Comparison of ENCODE assay signal across 21 cellular contexts in genomic region chr19:7513809-7514642, GRCh38. TPM values are rescaled to one million over a fixed set of nuclear protein-coding genes. Genes with fewer than 3 reads are reported as not detected.
DNase-seq lines count a peak whose midpoint lies in the region; ATAC-seq and TF ChIP-seq lines count a peak whose summit lies in the region.
"Had no signal": no experiment of that assay in that cellular context is flagged by ENCODE, and none has a peak within 500 bp of the region (broad histone marks: within the 10 kb centered on the region; RNA-seq: fewer than 3 reads in every experiment).

No MANE protein-coding gene starts in this region.

- POLR2A ChIA-PET in CD8-positive, alpha-beta T cell (lab: Charles Lee): interaction anchor here (1.3 kb wide), 1 partner anchor 8 kb away, joined by 4 read pairs; the partner anchor contains the start of gene MCOLN1
- POLR2A ChIA-PET in SK-N-SH (lab: Yijun Ruan, JAX): interaction anchor here (0.8 to 2.5 kb wide), 3 partner anchors 8 to 19 kb away, joined by 3 to 7 read pairs (median 4); partner anchors contain the start of gene MCOLN1

- H3K9me3 ChIP-seq in CD8-positive, alpha-beta T cell (ENCODE audit: low read length): no peaks in the 10 kb centered on the region
- H3K9me3 ChIP-seq in SK-N-SH: no peaks in the 10 kb centered on the region
- no peaks in the 10 kb centered on the region for H3K9me3 ChIP-seq in gastroesophageal sphincter
- H3K9me3 ChIP-seq: prostate gland had no signal

- no peak for TF ChIP-seq POLR2A in gastroesophageal sphincter (IDR thresholded peaks at IDR 0.05)

- H3K4me2 ChIP-seq in SK-N-SH: no peak overlapping the region

- peak overlapping the region; percentile 2 for H3K4me3 Mint-ChIP-seq in CD8-positive, alpha-beta T cell
- peak overlapping the region; percentile 86 for H3K4me3 Mint-ChIP-seq in progenitor cell of endocrine pancreas (ENCODE audit: low read depth)

- TF ChIP-seq CTCF in CD8-positive, alpha-beta T cell (IDR thresholded peaks at IDR 0.05): no peak
- no peak for TF ChIP-seq CTCF in SK-N-SH (IDR thresholded peaks at IDR 0.05)
- TF ChIP-seq CTCF in gastroesophageal sphincter (IDR thresholded peaks at IDR 0.05): no peak
- no peak for TF ChIP-seq CTCF in progenitor cell of endocrine pancreas (IDR thresholded peaks at IDR 0.05; ENCODE audit: unreplicated experiment)

- peaks cover 24% of the 10 kb centered on the region for H3K79me2 ChIP-seq in SK-N-SH (ENCODE audit: insufficient read depth)

- peaks cover under 1% of the 10 kb centered on the region for H3K36me3 Mint-ChIP-seq in CD8-positive, alpha-beta T cell
- H3K36me3 Mint-ChIP-seq in progenitor cell of endocrine pancreas (ENCODE audit: insufficient read depth): peaks cover 5% of the 10 kb centered on the region

- no peak overlapping the region for H3K27ac Mint-ChIP-seq in CD8-positive, alpha-beta T cell
- H3K27ac Mint-ChIP-seq in progenitor cell of endocrine pancreas: no peak overlapping the region

- no peak for TF ChIP-seq RAD21 in SK-N-SH (IDR thresholded peaks at IDR 0.05; ENCODE audit: low read length)

- ATAC-seq in CD8-positive, alpha-beta T cell: no peak
- ATAC-seq in gastroesophageal sphincter (no peak), HG03280 (IDR thresholded peaks at IDR 0.05; ENCODE audit: unreplicated experiment) (no peak)

- no peaks in the 10 kb centered on the region for H3F3A ChIP-seq in SK-N-SH (replicated peaks; ENCODE audit: insufficient read depth)

- no peaks in the 10 kb centered on the region for H4K20me1 ChIP-seq in SK-N-SH (ENCODE audit: insufficient read depth)

- no peaks in the 10 kb centered on the region for H3K9me2 ChIP-seq in SK-N-SH

- no peaks in the 10 kb centered on the region for H3K27me3 ChIP-seq in CD8-positive, alpha-beta T cell (ENCODE audit: insufficient read depth, low read length)
- H3K27me3 ChIP-seq in SK-N-SH (ENCODE audit: insufficient read depth) (no peaks in the 10 kb centered on the region), gastroesophageal sphincter (no peaks in the 10 kb centered on the region), H7 (ENCODE audit: control insufficient read depth, insufficient read depth, low read length) (no peaks in the 10 kb centered on the region; the same call in 1 of the 2 replicates)
- H3K27me3 ChIP-seq: cardiac muscle cell, hepatocyte had no signal

- H3K27ac ChIP-seq in CD8-positive, alpha-beta T cell (ENCODE audit: low read depth, low read length): no peak overlapping the region
- peak overlapping the region in 1 of 2 experiments; percentile 0; a peak in 2 of 4 replicates for H3K27ac ChIP-seq in SK-N-SH (ENCODE audit: low read depth in 2 of 2, low read length in 1 of 2)
- H3K27ac ChIP-seq in gastroesophageal sphincter: peak overlapping the region; percentile 93 to 99 (median 96)
- H3K27ac ChIP-seq: cardiac muscle cell had no signal

- H3K4me3 ChIP-seq in CD8-positive, alpha-beta T cell (ENCODE audit: low read depth, low read length): no peak overlapping the region
- H3K4me3 ChIP-seq in SK-N-SH (ENCODE audit: low read depth in 2 of 2, low read length in 1 of 2) (no peak overlapping the region), gastroesophageal sphincter (no peak overlapping the region), H7 (ENCODE audit: insufficient read depth, low read depth, low read length) (no peak overlapping the region)
- H3K4me3 ChIP-seq: cardiac muscle cell, hepatocyte, prostate gland had no signal

- H3K9ac ChIP-seq in SK-N-SH: no peak overlapping the region

- no peaks in the 10 kb centered on the region for H3K9me3 Mint-ChIP-seq in CD8-positive, alpha-beta T cell
- H3K9me3 Mint-ChIP-seq in progenitor cell of endocrine pancreas (ENCODE audit: low read depth): no peaks in the 10 kb centered on the region
- H3K9me3 Mint-ChIP-seq: stimulated activated naive CD8-positive, alpha-beta T cell treated with anti-CD3 and anti-CD28 coated beads, Interleukin-15, Interleukin-2, amounts not matched to agents 100 ng/mL and 50 ng/mL, for 24 hours had no signal

- intact Hi-C loops in CD8-positive, alpha-beta T cell (cut with DNase I, micrococcal nuclease): no loop called here

- WGBS in SK-N-SH (ENCODE audit: low lambda C conversion rate): 75% methylated on average over 5 of the region's 5 CpGs
- 90 to 94% methylated on average over 3 to 4 of the region's 5 CpGs for WGBS in gastroesophageal sphincter (ENCODE audit: low coverage in 1 of 2), 2 donors

- TF ChIP-seq EP300 in SK-N-SH (IDR thresholded peaks at IDR 0.05; ENCODE audit: borderline replicate concordance in 1 of 2, low read depth in 1 of 2, low read length in 1 of 2) (peak in 1 of 2 experiments; percentile 78; a peak in 1 of 4 replicates), gastroesophageal sphincter (IDR thresholded peaks at IDR 0.05) (no peak)

- peaks cover 13% of the 10 kb centered on the region for H3K4me1 ChIP-seq in CD8-positive, alpha-beta T cell (ENCODE audit: insufficient read depth, low read length)
- H3K4me1 ChIP-seq in SK-N-SH (ENCODE audit: control insufficient read depth in 1 of 2, insufficient read depth in 2 of 2, low read depth in 1 of 2, low read length in 1 of 2) (peaks cover 4 to 24% of the 10 kb centered on the region in 2 experiments; a peak in 2 of 4 replicates), gastroesophageal sphincter (peaks cover 0 to 38% (median 11%) of the 10 kb centered on the region in 3 donors)
- H3K4me1 ChIP-seq: prostate gland had no signal

- CTCF ChIA-PET in CD8-positive, alpha-beta T cell (lab: Charles Lee): interaction anchor here (1.5 kb wide), 1 partner anchor 9 kb away, joined by 6 read pairs; the partner anchor contains the start of gene MCOLN1
- CTCF ChIA-PET in SK-N-SH (lab: Yijun Ruan, JAX): interaction anchor here (1.0 to 4.5 kb wide), 2 partner anchors 8 to 17 kb away, joined by 4 to 16 read pairs; partner anchors contain the start of gene MCOLN1

- H3K36me3 ChIP-seq in CD8-positive, alpha-beta T cell (ENCODE audit: insufficient read depth, low read length): no peaks in the 10 kb centered on the region
- H3K36me3 ChIP-seq in SK-N-SH (replicated peaks in 1 of 2; ENCODE audit: control insufficient read depth in 1 of 2, insufficient read depth in 2 of 2, low read length in 1 of 2) (peaks cover 0 to 1% of the 10 kb centered on the region in 2 experiments), gastroesophageal sphincter (peaks cover 0 to 9% of the 10 kb centered on the region in 2 donors), H7 (replicated peaks; ENCODE audit: control insufficient read depth, insufficient read depth, low read length) (no peaks in the 10 kb centered on the region)
- H3K36me3 ChIP-seq: cardiac muscle cell, prostate gland had no signal

- H3K4me1 Mint-ChIP-seq in CD8-positive, alpha-beta T cell (ENCODE audit: low read depth): peaks cover 15% of the 10 kb centered on the region
- H3K4me1 Mint-ChIP-seq in progenitor cell of endocrine pancreas (ENCODE audit: low read depth): peaks cover 15% of the 10 kb centered on the region

- no peak for DNase-seq in CD8-positive, alpha-beta T cell
- peak; percentile 63 for DNase-seq in SK-N-SH
- DNase-seq in progenitor cell of endocrine pancreas (ENCODE audit: low spot score, unreplicated experiment): no peak
- no peak for DNase-seq in stimulated activated CD4-positive, alpha-beta T cell treated with anti-CD3 and anti-CD28 coated beads, Interleukin-2, amount 100 ng/mL, for 48 hours
- DNase-seq in stimulated activated CD4-positive, alpha-beta T cell treated with anti-CD3 and anti-CD28 coated beads, Interleukin-4, amount 100 ng/mL, for 1 hour: no peak
- no peak for DNase-seq in H7
- DNase-seq: activated CD4-positive, CD25-positive, alpha-beta regulatory T cell treated with anti-CD3 and anti-CD28 coated beads, Interleukin-2, amount 50 U/mL, for 72 hours; activated naive CD4-positive, alpha-beta T cell; effector CD8-positive, alpha-beta T cell; kidney glomerular epithelial cell; NCI-H1694 treated with DMSO at 0.1 percent for 48 hours; NCI-H226; NK-92 treated with Interleukin-12 subunit alpha and Interleukin-12 subunit beta, amount 100 ng/mL, for 24 hours; stimulated activated CD4-positive, alpha-beta T cell treated with anti-CD3 and anti-CD28 coated beads, Interleukin-12 subunit alpha, Interleukin-12 subunit beta, amount 100 ng/mL, for 4 hours; T-helper 2 cell had no signal

- peaks cover 4% of the 10 kb centered on the region for H3K27me3 Mint-ChIP-seq in CD8-positive, alpha-beta T cell (ENCODE audit: low read depth)
- peaks cover 10% of the 10 kb centered on the region for H3K27me3 Mint-ChIP-seq in progenitor cell of endocrine pancreas

- no peak overlapping the region for H2AFZ ChIP-seq in SK-N-SH (ENCODE audit: low read depth)
- H2AFZ ChIP-seq: hepatocyte had no signal

RNA-seq across cellular contexts. Expression of gene ZNF358, which starts 1.9 kb away (rescaled TPM):
- 1 to 10 TPM; 7.1 to 9.0 TPM for total RNA-seq in CD8-positive, alpha-beta T cell
- 29.7 and 49.3 TPM in 2 replicates for polyA plus RNA-seq in SK-N-SH (2012; rRNA removed)
- 21.6 and 32.0 TPM in 2 replicates for polyA plus RNA-seq in SK-N-SH (2012; cell fraction: cytosol; rRNA removed)
- 28.1 and 53.6 TPM in 2 replicates for polyA plus RNA-seq in SK-N-SH (2012; cell fraction: nucleus; rRNA removed)
- 100 to 1,000 TPM in 2 of 4 donors, 10 to 100 TPM in 2; 63.9 to 153 (median 98.7) TPM for total RNA-seq in gastroesophageal sphincter
- total RNA-seq in progenitor cell of endocrine pancreas: 78.0 and 86.1 TPM in 2 replicates
- total RNA-seq in H7 (2014; rRNA removed; shearing (Covaris generic)): 52.1 and 54.8 TPM in 2 replicates

RNA-seq across cellular contexts. Expression of gene MCOLN1, which starts 8.4 kb away (rescaled TPM):
- 10 to 100 TPM in 1 of 2 experiments, 1 to 10 TPM in 1; 9.0 to 13.3 TPM for total RNA-seq in CD8-positive, alpha-beta T cell
- polyA plus RNA-seq in SK-N-SH (2012; rRNA removed): 28.4 and 28.9 TPM in 2 replicates
- polyA plus RNA-seq in SK-N-SH (2012; cell fraction: cytosol; rRNA removed): 10.6 and 12.9 TPM in 2 replicates
- 65.9 and 69.2 TPM in 2 replicates for polyA plus RNA-seq in SK-N-SH (2012; cell fraction: nucleus; rRNA removed)
- total RNA-seq in gastroesophageal sphincter (10 to 100 TPM in 3 of 4 donors, 1 to 10 TPM in 1; 7.4 to 18.4 (median 17.5) TPM), progenitor cell of endocrine pancreas (16.5 and 18.3 TPM in 2 replicates)
- 6.8 and 6.9 TPM in 2 replicates for total RNA-seq in H7 (2014; rRNA removed; shearing (Covaris generic))

RNA-seq across cellular contexts. Expression of gene PNPLA6, which starts 21.5 kb away (rescaled TPM):
- total RNA-seq in CD8-positive, alpha-beta T cell: 10 to 100 TPM; 76.5 to 81.3 TPM
- polyA plus RNA-seq in SK-N-SH (2012; rRNA removed): 40.5 and 90.5 TPM in 2 replicates
- 24.6 and 35.9 TPM in 2 replicates for polyA plus RNA-seq in SK-N-SH (2012; cell fraction: cytosol; rRNA removed)
- polyA plus RNA-seq in SK-N-SH (2012; cell fraction: nucleus; rRNA removed): 203 and 312 TPM in 2 replicates
- total RNA-seq in gastroesophageal sphincter (100 to 1,000 TPM in 1 of 4 donors, 10 to 100 TPM in 3; 54.9 to 111 (median 75.2) TPM), progenitor cell of endocrine pancreas (131 and 140 TPM in 2 replicates)
- 87.4 and 114 TPM in 2 replicates for total RNA-seq in H7 (2014; rRNA removed; shearing (Covaris generic))

RNA-seq across cellular contexts. Expression of gene PEX11G, which starts 25.2 kb away (rescaled TPM):
- not detected for total RNA-seq in CD8-positive, alpha-beta T cell
- 6.1 and 6.4 TPM in 2 replicates for polyA plus RNA-seq in SK-N-SH (2012; rRNA removed)
- polyA plus RNA-seq in SK-N-SH (2012; cell fraction: cytosol; rRNA removed): 3.9 and 5.3 TPM in 2 replicates
- polyA plus RNA-seq in SK-N-SH (2012; cell fraction: nucleus; rRNA removed): 5.7 and 8.6 TPM in 2 replicates
- 1 to 10 TPM; 1.0 to 3.1 (median 1.9) TPM for total RNA-seq in gastroesophageal sphincter
- total RNA-seq in progenitor cell of endocrine pancreas: 5.5 and 6.1 TPM in 2 replicates
- 2.4 and 3.5 TPM in 2 replicates for total RNA-seq in H7 (2014; rRNA removed; shearing (Covaris generic))
